8 cellular contexts compared by ENCODE assay signal in the genomic region with DNA sequence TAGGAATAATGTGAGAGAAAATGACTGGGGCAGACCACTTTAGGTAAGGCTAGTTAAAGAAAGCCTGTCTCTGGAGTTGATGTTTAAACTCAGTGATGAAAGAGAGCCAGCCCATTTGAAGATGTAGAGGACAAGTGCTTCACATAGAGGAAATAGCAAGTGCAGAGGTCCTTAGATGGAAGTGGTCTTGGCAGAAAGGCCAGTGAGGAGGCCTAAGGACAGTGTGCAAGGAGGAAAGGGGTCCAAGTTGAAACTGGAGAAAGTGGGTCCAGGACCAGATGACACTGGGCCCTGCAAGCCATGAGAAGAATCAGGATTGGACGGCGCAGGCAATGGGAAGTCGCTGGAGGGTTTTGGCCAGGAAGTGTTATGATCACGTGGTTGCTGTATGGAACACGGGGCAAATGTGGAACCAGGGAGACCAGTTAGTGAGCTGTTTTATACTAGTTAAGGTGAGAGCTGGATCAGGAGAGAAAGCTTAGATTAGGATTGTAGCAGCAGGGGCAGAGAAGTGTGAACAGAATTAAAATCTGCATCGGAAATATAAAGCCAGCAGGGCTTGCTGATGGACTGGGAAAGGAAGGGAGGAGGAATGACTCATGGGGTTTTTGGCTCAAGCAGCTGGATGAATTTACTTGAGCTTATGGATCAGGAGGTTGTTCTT. TPM values are rescaled to one million over a fixed set of nuclear protein-coding genes. Genes with fewer than 3 reads are reported as not detected.
A peak's percentile ranks its signal among the peaks of the same experiment; 100 is the strongest.
DNase-seq lines count a peak whose midpoint lies in the region; ATAC-seq and TF ChIP-seq lines count a peak whose summit lies in the region.

No MANE protein-coding gene starts in this region.

- ATAC-seq in Panc1 (peak; percentile 97), HG03439 (IDR thresholded peaks at IDR 0.05; ENCODE audit: unreplicated experiment) (no peak)

- peaks cover 2% of the 10 kb centered on the region for H3K36me3 Mint-ChIP-seq in activated naive CD4-positive, alpha-beta T cell treated with anti-CD3 and anti-CD28 coated beads for 36 hours (ENCODE audit: low read depth)
- H3K36me3 Mint-ChIP-seq in dendritic cell treated with granulocyte-macrophage colony-stimulating factor and Interleukin-4, amounts not matched to agents 40 ng/mL and 50 ng/mL, for 4 days (ENCODE audit: low read depth): peaks cover 22% of the 10 kb centered on the region

- H3K9me3 ChIP-seq in Panc1 (ENCODE audit: control insufficient read depth, insufficient read depth, low read depth, low read length): no peaks in the 10 kb centered on the region

- H3K27me3 ChIP-seq in Panc1 (ENCODE audit: control insufficient read depth, insufficient read depth, low read length): no peaks in the 10 kb centered on the region

- peaks cover 7% of the 10 kb centered on the region for H3K4me1 ChIP-seq in Panc1 (ENCODE audit: control insufficient read depth, insufficient read depth, low read length)

- DNase-seq in activated naive CD4-positive, alpha-beta T cell treated with anti-CD3 and anti-CD28 coated beads for 36 hours: no peak
- no peak for DNase-seq in activated naive CD4-positive, alpha-beta T cell treated with anti-CD3 and anti-CD28 coated beads, Interleukin-2, amount 50 U/mL, for 16 hours
- peak; percentile 67 for DNase-seq in Panc1 (ENCODE audit: low read depth, low spot score)
- DNase-seq in myocyte (ENCODE audit: low read depth): peak; percentile 59
- DNase-seq in GM19238 (ENCODE audit: insufficient read length, low spot score): no peak
- DNase-seq in NCI-H2107 (lab: John Stamatoyannopoulos, UW): no peak

- no peaks in the 10 kb centered on the region for H3K27me3 Mint-ChIP-seq in activated naive CD4-positive, alpha-beta T cell treated with anti-CD3 and anti-CD28 coated beads for 36 hours (ENCODE audit: low read depth)
- H3K27me3 Mint-ChIP-seq in dendritic cell treated with granulocyte-macrophage colony-stimulating factor and Interleukin-4, amounts not matched to agents 40 ng/mL and 50 ng/mL, for 4 days: no peaks in the 10 kb centered on the region

- peaks cover 35% of the 10 kb centered on the region for H3K4me1 Mint-ChIP-seq in activated naive CD4-positive, alpha-beta T cell treated with anti-CD3 and anti-CD28 coated beads for 36 hours (ENCODE audit: low read depth)
- H3K4me1 Mint-ChIP-seq in dendritic cell treated with granulocyte-macrophage colony-stimulating factor and Interleukin-4, amounts not matched to agents 40 ng/mL and 50 ng/mL, for 4 days (ENCODE audit: low read depth): peaks cover 21% of the 10 kb centered on the region

- CTCF ChIA-PET in activated naive CD4-positive, alpha-beta T cell treated with anti-CD3 and anti-CD28 coated beads for 36 hours (lab: Charles Lee): interaction anchor here (0.6 to 3.0 kb wide), 7 partner anchors 10 to 990 kb away, joined by 3 to 52 read pairs (median 4); partner anchors contain the start of gene PSMD6
- CTCF ChIA-PET in Panc1 (lab: Charles Lee): interaction anchor here (0.7 kb wide), 1 partner anchor 30 kb away, joined by 13 read pairs; no protein-coding TSS in a partner anchor

- intact Hi-C loops in activated naive CD4-positive, alpha-beta T cell treated with anti-CD3 and anti-CD28 coated beads for 36 hours (cut with micrococcal nuclease): loop anchor here (2.0 kb wide), 1 partner anchor 19 kb away; no protein-coding TSS in a partner anchor
- intact Hi-C loops in Panc1 (cut with micrococcal nuclease; ENCODE audit: unreplicated experiment): no loop called here
- intact Hi-C loops in dendritic cell treated with granulocyte-macrophage colony-stimulating factor and Interleukin-4, amounts not matched to agents 40 ng/mL and 50 ng/mL, for 4 days (cut with micrococcal nuclease): loop anchor here (5.0 kb wide), 1 partner anchor 38 kb away; no protein-coding TSS in a partner anchor

- TF ChIP-seq CTCF in Panc1 (IDR thresholded peaks at IDR 0.05): no peak

- H3K27ac ChIP-seq in Panc1 (ENCODE audit: low read length): peak overlapping the region; percentile 78

- POLR2A ChIA-PET in Panc1 (lab: Charles Lee): no interaction called here

- no peaks in the 10 kb centered on the region; the same call in 1 of the 2 replicates for H3K36me3 ChIP-seq in Panc1 (ENCODE audit: control insufficient read depth, insufficient read depth, low read length)

- H3K4me3 ChIP-seq in Panc1 (ENCODE audit: low read depth in 2 of 2, low read length in 2 of 2): peak overlapping the region; percentile 23 to 55

- H3K27ac Mint-ChIP-seq in activated naive CD4-positive, alpha-beta T cell treated with anti-CD3 and anti-CD28 coated beads for 36 hours: peak overlapping the region; percentile 51
- peak overlapping the region; percentile 51 for H3K27ac Mint-ChIP-seq in dendritic cell treated with granulocyte-macrophage colony-stimulating factor and Interleukin-4, amounts not matched to agents 40 ng/mL and 50 ng/mL, for 4 days

- no peaks in the 10 kb centered on the region for H3K9me3 Mint-ChIP-seq in activated naive CD4-positive, alpha-beta T cell treated with anti-CD3 and anti-CD28 coated beads for 36 hours
- H3K9me3 Mint-ChIP-seq in dendritic cell treated with granulocyte-macrophage colony-stimulating factor and Interleukin-4, amounts not matched to agents 40 ng/mL and 50 ng/mL, for 4 days: no peaks in the 10 kb centered on the region

- in situ Hi-C loops in Panc1 (cut with HindIII; ENCODE audit: low pct_unique_long_range_greater_than_20kb, low sequenced_read_pairs): no loop called here

- no TSS peak for BruUV-seq in Panc1 (replicated peaks; lab: Mats Ljungman, UMichigan)

- H3K4me3 Mint-ChIP-seq in activated naive CD4-positive, alpha-beta T cell treated with anti-CD3 and anti-CD28 coated beads for 36 hours: no peak overlapping the region
- H3K4me3 Mint-ChIP-seq in dendritic cell treated with granulocyte-macrophage colony-stimulating factor and Interleukin-4, amounts not matched to agents 40 ng/mL and 50 ng/mL, for 4 days: peak overlapping the region; percentile 57

RNA-seq across cellular contexts. Expression of gene SCAANT1, which starts 48.0 kb away (rescaled TPM):
- total RNA-seq in activated naive CD4-positive, alpha-beta T cell treated with anti-CD3 and anti-CD28 coated beads for 36 hours: not detected
- not detected for total RNA-seq in Panc1 (2021; ENCODE audit: unreplicated experiment)
- not detected for polyA plus RNA-seq in Panc1 (2012; ENCODE audit: insufficient read length)
- not detected in 2 replicates for total RNA-seq in myocyte
- polyA plus RNA-seq in myocyte (2012): 0.66 TPM

Comparison
In these comparisons a context has a peak if more than half of its experiments do, and no peak if none do; other contexts are left out.
1. DNase-seq: peak in Panc1 (single experiment) and myocyte (single experiment); none in activated naive CD4-positive, alpha-beta T cell treated with anti-CD3 and anti-CD28 coated beads for 36 hours (single experiment), activated naive CD4-positive, alpha-beta T cell treated with anti-CD3 and anti-CD28 coated beads, Interleukin-2, amount 50 U/mL, for 16 hours (single experiment), GM19238 (single experiment) and NCI-H2107 (single experiment).